Comparison of ENCODE assay signal across 8 cellular contexts in genomic region chr3:141368062-141368924, GRCh38. TPM values are rescaled to one million over a fixed set of nuclear protein-coding genes. Genes with fewer than 3 reads are reported as not detected.
DNase-seq lines count a peak whose midpoint lies in the region; ATAC-seq, FAIRE-seq and TF ChIP-seq lines count a peak whose summit lies in the region.

Gene ZBTB38, plus strand, starts transcription at chr3:141368504. Its CDS starts 73,885 bp downstream, at chr3:141442389.

- ATAC-seq in GM19455 (IDR thresholded peaks at IDR 0.05; ENCODE audit: unreplicated experiment) (peak; percentile 31), GM21737 (IDR thresholded peaks at IDR 0.05; ENCODE audit: unreplicated experiment) (no peak)

- TF ChIP-seq POLR2A in thyroid gland (IDR thresholded peaks at IDR 0.05) (peak in 1 of 2 donors; percentile 82), GM12891 (IDR thresholded peaks at IDR 0.05; ENCODE audit: low read depth, low read length) (no peak)

- H4K20me1 ChIP-seq in SU-DHL-6 (ENCODE audit: low read depth, low read length), result no peaks in the 10 kb centered on the region

- H3K4me1 ChIP-seq in thyroid gland, result peaks cover 33 to 47% of the 10 kb centered on the region in 2 donors

- FAIRE-seq in A204.1 (lab: Jason Lieb, UNC) (peak; percentile 90), GM12891 (lab: Jason Lieb, UNC) (no peak)

- H3K36me3 ChIP-seq in SU-DHL-6 (ENCODE audit: low read length) (0 out of 2 replicates have a peak, but pooled peaks cover under 1% of the 10 kb centered on the region), thyroid gland (no peaks in the 10 kb centered on the region)

- 31 to 32% methylated on average over 26 of the region's 26 CpGs for WGBS in thyroid gland, 2 donors

- H2AFZ ChIP-seq in SU-DHL-6 (ENCODE audit: low read depth, low read length, severe bottlenecking), result peak within 1 kb of the TSS; percentile 95

- DNase-seq in epithelial cell of prostate (ENCODE audit: low read depth, low spot score) (peak; percentile 41), mesenteric fat pad (ENCODE audit: low spot score) (peak; percentile 96), thyroid gland (peak; percentile 95 to 96), GM12891 (ENCODE audit: insufficient read length, low spot score) (no peak)

- no peaks in the 10 kb centered on the region for H3K9me3 ChIP-seq in SU-DHL-6 (ENCODE audit: insufficient read depth, low read length)
- no peaks in the 10 kb centered on the region for H3K9me3 ChIP-seq in thyroid gland

- TF ChIP-seq CTCF in SU-DHL-6 (IDR thresholded peaks at IDR 0.05; ENCODE audit: insufficient read depth, low read length, poor library complexity, severe bottlenecking) (no peak), thyroid gland (IDR thresholded peaks at IDR 0.05) (no peak)

- H3F3A ChIP-seq in SU-DHL-6 (ENCODE audit: insufficient read depth), result 0 out of 2 replicates have a peak, but pooled peaks cover 7% of the 10 kb centered on the region

- H3K9me2 ChIP-seq in SU-DHL-6 (replicated peaks; ENCODE audit: insufficient read depth, low read length), result no peaks in the 10 kb centered on the region

- H3K79me2 ChIP-seq in SU-DHL-6 (ENCODE audit: insufficient read depth, low read length), result no peaks in the 10 kb centered on the region

- peak within 1 kb of the TSS; percentile 19 for H3K4me3 ChIP-seq in SU-DHL-6 (ENCODE audit: insufficient read depth, low read length, poor library complexity, severe bottlenecking)
- peak within 1 kb of the TSS in 1 of 3 donors; percentile 23 for H3K4me3 ChIP-seq in thyroid gland (replicated peaks in 1 of 3)

- intact Hi-C loops in thyroid gland (cut with DNase I), result no loop called here

- peak within 1 kb of the TSS; percentile 47 for H3K9ac ChIP-seq in SU-DHL-6 (ENCODE audit: low read length)

- no peaks in the 10 kb centered on the region for H3K27me3 ChIP-seq in SU-DHL-6 (ENCODE audit: low read length)
- H3K27me3 ChIP-seq in thyroid gland, result no peaks in the 10 kb centered on the region

- peak within 1 kb of the TSS; percentile 62 for H3K4me2 ChIP-seq in SU-DHL-6 (ENCODE audit: low read depth, low read length, poor library complexity, severe bottlenecking)

- H3K27ac ChIP-seq in SU-DHL-6 (ENCODE audit: low read depth, low read length) (peak within 1 kb of the TSS; percentile 70), epithelial cell of prostate (peak within 1 kb of the TSS; percentile 100), thyroid gland (peak within 1 kb of the TSS; percentile 89 to 96 (median 95))

TF ChIP-seq in GM12891, 5 proteins besides CTCF, POLR2A, EP300 and RAD21:
- TF ChIP-seq TAF1 (IDR thresholded peaks at IDR 0.05; ENCODE audit: low read depth, low read length) (no peak), SPI1 (IDR thresholded peaks at IDR 0.05; ENCODE audit: low read depth, low read length) (no peak)
TF ChIP-seq in GM12891: peak in this region for 0.

RNA-seq across cellular contexts. Expression of gene ZBTB38, which starts in this region (rescaled TPM):
- total RNA-seq in mesenteric fat pad (75.4 TPM), thyroid gland (100 to 1,000 TPM; 143 to 185 (median 165) TPM)
- polyA plus RNA-seq in GM12891 (2012; ENCODE audit: low read depth, missing spikeins), result 10.7 TPM
